Comparison of ENCODE assay signal across 6 cellular contexts in genomic region chr19:16541526-16542044, GRCh38. TPM values are rescaled to one million over a fixed set of nuclear protein-coding genes. Genes with fewer than 3 reads are reported as not detected.
DNase-seq lines count a peak whose midpoint lies in the region; ATAC-seq and TF ChIP-seq lines count a peak whose summit lies in the region.

No MANE protein-coding gene starts in this region.

- no peaks in the 10 kb centered on the region for H3K27me3 Mint-ChIP-seq in activated CD4-positive, alpha-beta T cell treated with anti-CD3 and anti-CD28 coated beads for 36 hours

- intact Hi-C loops in activated CD4-positive, alpha-beta T cell treated with anti-CD3 and anti-CD28 coated beads for 36 hours (cut with DNase I, micrococcal nuclease): loop anchor here (1.0 to 5.0 kb wide), 12 partner anchors 31 to 766 kb away; partner anchors contain the start of genes C19orf44 (in 2 of the 2), CALR3 (in 2 of the 2), MED26 (in 2 of the 2) and SLC35E1 (in 2 of the 2)
- intact Hi-C loops in left colon (cut with DNase I, micrococcal nuclease): no loop called here

- no peaks in the 10 kb centered on the region for H3K9me3 Mint-ChIP-seq in activated CD4-positive, alpha-beta T cell treated with anti-CD3 and anti-CD28 coated beads for 36 hours (ENCODE audit: low read depth)

- peaks cover 50% of the 10 kb centered on the region for H3K36me3 ChIP-seq in WERI-Rb-1

- H3K27ac ChIP-seq in WERI-Rb-1: peak overlapping the region; percentile 97

- H3K9me3 ChIP-seq in WERI-Rb-1 (ENCODE audit: severe bottlenecking): no peaks in the 10 kb centered on the region

- DNase-seq in activated CD4-positive, alpha-beta T cell treated with anti-CD3 and anti-CD28 coated beads for 36 hours: no peak
- DNase-seq in activated CD4-positive, alpha-beta T cell treated with anti-CD3 and anti-CD28 coated beads, Interleukin-2, amount 50 U/mL, for 1 hour: no peak
- no peak for DNase-seq in WERI-Rb-1
- peak in 1 of 2 donors; percentile 17 for DNase-seq in left colon
- no peak for DNase-seq in NCI-H1436 (lab: John Stamatoyannopoulos, UW)

- TF ChIP-seq CTCF in WERI-Rb-1 (IDR thresholded peaks at IDR 0.05; ENCODE audit: low read depth, low read length): no peak

- H3K36me3 Mint-ChIP-seq in activated CD4-positive, alpha-beta T cell treated with anti-CD3 and anti-CD28 coated beads for 36 hours (ENCODE audit: low read depth): peaks cover 50% of the 10 kb centered on the region

- CTCF ChIA-PET in activated CD4-positive, alpha-beta T cell treated with anti-CD3 and anti-CD28 coated beads for 36 hours (lab: Charles Lee): interaction anchor here (0.7 kb wide), 2 partner anchors 25 to 65 kb away, joined by 3 to 4 read pairs; no protein-coding TSS in a partner anchor

- H3K4me1 Mint-ChIP-seq in activated CD4-positive, alpha-beta T cell treated with anti-CD3 and anti-CD28 coated beads for 36 hours: peaks cover 62% of the 10 kb centered on the region

- peak overlapping the region; percentile 89 for H3K27ac Mint-ChIP-seq in activated CD4-positive, alpha-beta T cell treated with anti-CD3 and anti-CD28 coated beads for 36 hours

- H3K27me3 ChIP-seq in WERI-Rb-1 (ENCODE audit: insufficient read depth, low read depth, severe bottlenecking): no peaks in the 10 kb centered on the region

- peak overlapping the region; percentile 98 for H3K4me3 Mint-ChIP-seq in activated CD4-positive, alpha-beta T cell treated with anti-CD3 and anti-CD28 coated beads for 36 hours

- ATAC-seq in activated CD4-positive, alpha-beta T cell treated with anti-CD3 and anti-CD28 coated beads for 36 hours: peak; percentile 2
- ATAC-seq in left colon (peak; percentile 3), GM19452 (IDR thresholded peaks at IDR 0.05; ENCODE audit: unreplicated experiment) (no peak)

- POLR2A ChIA-PET in activated CD4-positive, alpha-beta T cell treated with anti-CD3 and anti-CD28 coated beads for 36 hours (lab: Charles Lee): interaction anchor here (0.6 to 2.5 kb wide), 2 partner anchors 43 to 128 kb away, joined by 3 to 9 read pairs; no protein-coding TSS in a partner anchor

- peak overlapping the region; percentile 74 for H3K4me3 ChIP-seq in WERI-Rb-1 (ENCODE audit: low read depth, low read length)

RNA-seq across cellular contexts. Expression of gene CHERP, which starts 0.7 kb away (rescaled TPM):
- 10 to 100 TPM; 57.9 to 64.8 TPM for total RNA-seq in activated CD4-positive, alpha-beta T cell treated with anti-CD3 and anti-CD28 coated beads for 36 hours
- total RNA-seq in left colon: 10 to 100 TPM; 32.1 to 41.5 TPM

RNA-seq across cellular contexts. Expression of gene SLC35E1, which starts 30.6 kb away (rescaled TPM):
- total RNA-seq in activated CD4-positive, alpha-beta T cell treated with anti-CD3 and anti-CD28 coated beads for 36 hours: 10 to 100 TPM; 51.5 to 72.1 TPM
- 10 to 100 TPM; 35.8 to 37.7 TPM for total RNA-seq in left colon

RNA-seq across cellular contexts. Expression of gene C19orf44, which starts 45.4 kb away (rescaled TPM):
- total RNA-seq in activated CD4-positive, alpha-beta T cell treated with anti-CD3 and anti-CD28 coated beads for 36 hours: 1 to 10 TPM; 2.9 to 4.0 TPM
- total RNA-seq in left colon: 1 to 10 TPM; 1.4 to 2.4 TPM

RNA-seq across cellular contexts. Expression of gene CALR3, which starts 45.6 kb away (rescaled TPM):
- not detected for total RNA-seq in activated CD4-positive, alpha-beta T cell treated with anti-CD3 and anti-CD28 coated beads for 36 hours
- not detected for total RNA-seq in left colon

Comparison
In these comparisons a context has a peak if more than half of its experiments do, and no peak if none do; other contexts are left out.
1. intact Hi-C loops: an anchor here in activated CD4-positive, alpha-beta T cell treated with anti-CD3 and anti-CD28 coated beads for 36 hours (1.0 to 5.0 kb wide); none called in left colon.